16 cellular contexts compared by ENCODE assay signal in the genomic region with DNA sequence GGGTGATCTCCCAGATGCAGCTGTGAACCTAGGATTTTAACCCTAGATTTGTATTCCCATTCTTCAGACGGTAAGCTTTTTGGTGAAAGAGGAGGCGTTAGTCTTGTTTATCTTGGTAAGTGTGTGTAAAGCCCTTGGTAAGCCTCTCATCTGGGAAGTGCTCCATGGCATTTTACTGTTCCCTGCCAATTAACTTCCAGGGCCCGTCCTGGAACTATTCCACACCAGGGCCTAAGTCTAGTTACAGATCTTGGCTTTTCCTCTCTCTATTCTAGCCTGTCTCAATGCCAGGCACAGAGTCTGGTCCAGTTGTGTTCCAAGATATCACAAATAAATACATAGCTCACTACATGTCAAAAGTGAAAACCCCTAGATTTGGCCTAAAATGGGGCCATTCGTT. TPM values are rescaled to one million over a fixed set of nuclear protein-coding genes. Genes with fewer than 3 reads are reported as not detected.
"Had no signal": no experiment of that assay in that cellular context is flagged by ENCODE, and none has a peak within 500 bp of the region (broad histone marks: within the 10 kb centered on the region; RNA-seq: fewer than 3 reads in every experiment).

No MANE protein-coding gene starts in this region.

- H3K9me3 ChIP-seq: colonic mucosa, prostate gland had no signal

- H3K27me3 Mint-ChIP-seq: activated CD4-positive, alpha-beta memory T cell treated with anti-CD3 and anti-CD28 coated beads, Interleukin-2, amount 10 ng/mL, durations not matched to agents 7 days and 5 days; activated CD4-positive, alpha-beta T cell treated with anti-CD3 and anti-CD28 coated beads for 36 hours; stimulated activated naive CD8-positive, alpha-beta T cell treated with anti-CD3 and anti-CD28 coated beads, Interleukin-15, Interleukin-2, amounts not matched to agents 100 ng/mL and 50 ng/mL, for 24 hours had no signal

- H3K4me1 ChIP-seq: colonic mucosa, prostate gland had no signal

- H3K4me3 ChIP-seq: colonic mucosa, mucosa of descending colon, prostate gland had no signal

- H3K36me3 ChIP-seq: colonic mucosa, prostate gland had no signal

- H3K27ac ChIP-seq: colonic mucosa, prostate gland had no signal

- FAIRE-seq: urothelium cell line had no signal

- H3K4me1 Mint-ChIP-seq: activated CD4-positive, alpha-beta memory T cell treated with anti-CD3 and anti-CD28 coated beads, Interleukin-2, amount 10 ng/mL, durations not matched to agents 7 days and 5 days; activated CD4-positive, alpha-beta T cell treated with anti-CD3 and anti-CD28 coated beads for 36 hours; natural killer cell had no signal

- ATAC-seq: activated CD4-positive, alpha-beta T cell treated with anti-CD3 and anti-CD28 coated beads for 36 hours; mucosa of descending colon; natural killer cell had no signal

- H3K4me3 Mint-ChIP-seq: activated CD4-positive, alpha-beta memory T cell treated with anti-CD3 and anti-CD28 coated beads, Interleukin-2, amount 10 ng/mL, durations not matched to agents 7 days and 5 days; activated CD4-positive, alpha-beta T cell treated with anti-CD3 and anti-CD28 coated beads for 36 hours; natural killer cell; stimulated activated naive CD8-positive, alpha-beta T cell treated with anti-CD3 and anti-CD28 coated beads, Interleukin-15, Interleukin-2, amounts not matched to agents 100 ng/mL and 50 ng/mL, for 24 hours had no signal

- DNase-seq: activated CD4-positive, alpha-beta memory T cell treated with anti-CD3 and anti-CD28 coated beads, Interleukin-2, amount 10 ng/mL, durations not matched to agents 7 days and 5 days; activated CD4-positive, alpha-beta T cell treated with anti-CD3 and anti-CD28 coated beads for 36 hours; caudate nucleus; colonic mucosa; effector CD4-positive, alpha-beta T cell; mammary epithelial cell; mucosa of descending colon; natural killer cell; nucleus accumbens; stimulated activated CD4-positive, alpha-beta T cell treated with anti-CD3 and anti-CD28 coated beads, Interleukin-2, amount 100 ng/mL, for 48 hours; stimulated activated CD8-positive, alpha-beta memory T cell treated with anti-CD3 and anti-CD28 coated beads, Interleukin-4, amount 100 ng/mL, for 48 hours; T1000 had no signal

- H3K27me3 ChIP-seq: colonic mucosa had no signal

RNA-seq across cellular contexts. Expression of a gene that starts 53.8 kb away (rescaled TPM):
- total RNA-seq: activated CD4-positive, alpha-beta T cell treated with anti-CD3 and anti-CD28 coated beads for 36 hours; glomerular endothelial cell; mammary epithelial cell had no signal
- polyA plus RNA-seq: mammary epithelial cell had no signal
